In genomic region chr3:124306665-124307064, GRCh38 we compare ENCODE assay signal across 6 cellular contexts.
"Had no signal": no experiment of that assay in that cellular context is flagged by ENCODE, and none has a peak within 500 bp of the region (broad histone marks: within the 10 kb centered on the region; RNA-seq: fewer than 3 reads in every experiment).

No MANE protein-coding gene starts in this region.

- DNase-seq: IMR-90, KBM-7, KG1 had no signal

- H3K27ac ChIP-seq: HL-60, KMS-11 had no signal

- H3K4me3 ChIP-seq: K562 had no signal
